ENCODE assay signal across 25 cellular contexts in the genomic region with DNA sequence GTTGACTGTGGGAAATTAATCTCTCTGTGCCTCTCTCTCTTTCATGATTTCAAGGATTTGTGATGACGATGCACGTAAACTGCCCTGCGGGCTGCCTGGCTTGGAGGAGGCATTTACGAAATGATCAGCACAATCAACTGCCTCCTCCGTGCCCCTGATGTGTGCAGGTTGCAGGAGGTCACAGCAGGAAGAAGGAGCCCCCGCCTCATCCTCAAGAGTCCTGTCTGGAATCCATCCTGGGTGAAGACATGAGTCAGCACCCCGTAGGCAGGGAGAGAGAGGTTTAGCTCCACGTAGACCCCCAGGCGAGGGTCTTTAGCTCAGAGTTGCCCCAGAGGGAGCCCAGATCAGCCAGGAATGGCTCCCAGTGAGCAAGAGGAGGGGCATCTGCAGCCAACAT. TPM values are rescaled to one million over a fixed set of nuclear protein-coding genes. Genes with fewer than 3 reads are reported as not detected.
"Had no signal": no experiment of that assay in that cellular context is flagged by ENCODE, and none has a peak within 500 bp of the region (broad histone marks: within the 10 kb centered on the region; RNA-seq: fewer than 3 reads in every experiment).

No MANE protein-coding gene starts in this region.

- H3K27me3 ChIP-seq: upper lobe of left lung, uterus had no signal

- H3K27me3 Mint-ChIP-seq: stimulated activated naive CD8-positive, alpha-beta T cell treated with anti-CD3 and anti-CD28 coated beads, Interleukin-15, Interleukin-2, amounts not matched to agents 100 ng/mL and 50 ng/mL, for 24 hours had no signal

- ATAC-seq: left cardiac atrium; left ventricle myocardium superior; stimulated activated effector memory CD8-positive, alpha-beta T cell treated with anti-CD3 and anti-CD28 coated beads, Interleukin-12 subunit alpha, Interleukin-12 subunit beta, amount 100 ng/mL, for 72 hours had no signal

- H3K9me3 Mint-ChIP-seq: immature natural killer cell; nephron; stimulated activated effector memory CD8-positive, alpha-beta T cell treated with anti-CD3 and anti-CD28 coated beads, Interleukin-12 subunit alpha, Interleukin-12 subunit beta, amount 100 ng/mL, for 72 hours; stimulated activated naive CD8-positive, alpha-beta T cell treated with anti-CD3 and anti-CD28 coated beads, Interleukin-15, Interleukin-2, amounts not matched to agents 100 ng/mL and 50 ng/mL, for 24 hours had no signal

- H3K36me3 ChIP-seq: esophagus muscularis mucosa, tibial artery, upper lobe of left lung, uterus had no signal

- DNase-seq: cortex of kidney; effector memory CD4-positive, alpha-beta T cell; immature natural killer cell; kidney; left cardiac atrium; left ventricle myocardium superior; mesenchymal stem cell; naive B cell; small intestine; stimulated activated CD4-positive, alpha-beta T cell treated with anti-CD3 and anti-CD28 coated beads, Interleukin-12 subunit alpha, Interleukin-12 subunit beta, amount 100 ng/mL, for 4 hours; upper lobe of left lung; uterus had no signal

- H3K9me3 ChIP-seq: tibial artery, upper lobe of left lung, uterus had no signal

- H3K4me3 ChIP-seq: dorsolateral prefrontal cortex, esophagus muscularis mucosa, lung, tibial artery, upper lobe of left lung, uterus had no signal

- H3K27ac ChIP-seq: dorsolateral prefrontal cortex, epithelial cell of prostate, esophagus muscularis mucosa, tibial artery, upper lobe of left lung, uterus had no signal

- H3K4me3 Mint-ChIP-seq: immature natural killer cell; naive B cell; nephron; stimulated activated effector memory CD8-positive, alpha-beta T cell treated with anti-CD3 and anti-CD28 coated beads, Interleukin-12 subunit alpha, Interleukin-12 subunit beta, amount 100 ng/mL, for 72 hours; stimulated activated naive CD8-positive, alpha-beta T cell treated with anti-CD3 and anti-CD28 coated beads, Interleukin-15, Interleukin-2, amounts not matched to agents 100 ng/mL and 50 ng/mL, for 24 hours had no signal

- H3K27ac Mint-ChIP-seq: immature natural killer cell; naive B cell; nephron; stimulated activated effector memory CD8-positive, alpha-beta T cell treated with anti-CD3 and anti-CD28 coated beads, Interleukin-12 subunit alpha, Interleukin-12 subunit beta, amount 100 ng/mL, for 72 hours; stimulated activated naive CD8-positive, alpha-beta T cell treated with anti-CD3 and anti-CD28 coated beads, Interleukin-15, Interleukin-2, amounts not matched to agents 100 ng/mL and 50 ng/mL, for 24 hours had no signal

- H3K36me3 Mint-ChIP-seq: immature natural killer cell; naive B cell; stimulated activated effector memory CD8-positive, alpha-beta T cell treated with anti-CD3 and anti-CD28 coated beads, Interleukin-12 subunit alpha, Interleukin-12 subunit beta, amount 100 ng/mL, for 72 hours had no signal

RNA-seq across cellular contexts. Expression of a gene that starts 17.1 kb away (rescaled TPM):
- total RNA-seq: chondrocyte, dorsolateral prefrontal cortex, esophagus muscularis mucosa, fibroblast of villous mesenchyme, kidney, left cardiac atrium, left ventricle myocardium superior, lung, omental fat pad, pulmonary artery endothelial cell, temporal lobe, upper lobe of left lung, uterus had no signal
- polyA plus RNA-seq: immature natural killer cell, lung, small intestine had no signal
